Comparison of ENCODE assay signal across 14 cellular contexts in the genomic region with DNA sequence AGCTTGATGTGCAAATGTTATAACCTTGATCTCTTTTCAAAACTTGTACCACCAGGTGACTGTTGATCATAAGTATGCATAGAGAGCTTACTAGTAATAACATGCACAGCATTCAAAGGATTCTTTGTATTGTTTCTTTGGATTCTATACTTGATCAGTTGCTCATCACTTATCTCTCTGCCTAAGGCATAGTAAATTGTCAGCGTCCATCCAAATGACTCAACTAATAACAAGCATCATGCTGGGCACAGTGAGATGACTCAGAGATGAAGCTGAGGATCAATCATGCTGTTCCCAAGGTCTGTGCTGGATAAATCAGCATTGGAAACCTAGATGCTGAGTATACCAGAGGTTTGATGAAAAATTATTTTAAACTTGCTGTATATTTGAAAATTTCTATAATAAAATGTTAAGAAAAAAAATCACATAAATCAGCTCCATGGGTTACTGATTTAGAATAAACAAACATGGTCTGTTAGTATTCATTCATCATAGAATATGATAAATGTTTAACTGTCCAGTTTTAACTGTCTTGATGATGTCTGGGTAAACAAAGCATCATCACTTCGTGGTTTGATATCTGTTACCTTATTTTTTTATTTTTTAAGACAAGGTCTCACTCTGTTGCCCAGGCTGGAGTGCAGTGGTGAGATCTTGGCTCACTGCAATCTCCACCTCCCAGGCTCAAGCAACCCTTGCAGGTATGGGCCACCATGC. TPM values are rescaled to one million over a fixed set of nuclear protein-coding genes. Genes with fewer than 3 reads are reported as not detected.
DNase-seq lines count a peak whose midpoint lies in the region; ATAC-seq and TF ChIP-seq lines count a peak whose summit lies in the region.
"Had no signal": no experiment of that assay in that cellular context is flagged by ENCODE, and none has a peak within 500 bp of the region (broad histone marks: within the 10 kb centered on the region; RNA-seq: fewer than 3 reads in every experiment).

No MANE protein-coding gene starts in this region.

- no peaks in the 10 kb centered on the region for H3K36me3 Mint-ChIP-seq in activated T-helper 17 cell treated with anti-CD3 and anti-CD28 coated beads, Interleukin-2, amount 50 U/mL, for 72 hours (ENCODE audit: low read depth)
- H3K36me3 Mint-ChIP-seq: activated CD4-positive, alpha-beta memory T cell treated with anti-CD3 and anti-CD28 coated beads for 36 hours had no signal

- peak overlapping the region; percentile 77 for H3K27ac ChIP-seq in ACC112 (ENCODE audit: low read depth, low read length)
- peak overlapping the region; percentile 90 for H3K27ac ChIP-seq in foreskin keratinocyte
- H3K27ac ChIP-seq: colonic mucosa, uterus had no signal

- no peaks in the 10 kb centered on the region for H3K9me3 Mint-ChIP-seq in activated T-helper 17 cell treated with anti-CD3 and anti-CD28 coated beads, Interleukin-2, amount 50 U/mL, for 72 hours
- no peaks in the 10 kb centered on the region for H3K9me3 Mint-ChIP-seq in stimulated activated naive CD8-positive, alpha-beta T cell treated with anti-CD3 and anti-CD28 coated beads, Interleukin-15, amount 100 ng/mL, for 72 hours
- H3K9me3 Mint-ChIP-seq: activated CD4-positive, alpha-beta memory T cell treated with anti-CD3 and anti-CD28 coated beads for 36 hours had no signal

- H3K4me1 ChIP-seq in ACC112 (ENCODE audit: control insufficient read depth, insufficient read depth, low read length, unreplicated experiment) (peaks cover 9% of the 10 kb centered on the region), foreskin keratinocyte (peaks cover 10% of the 10 kb centered on the region)
- H3K4me1 ChIP-seq: BE2C, colonic mucosa, uterus had no signal

- no peaks in the 10 kb centered on the region for H3K79me2 ChIP-seq in ACC112 (ENCODE audit: control insufficient read depth, insufficient read depth, low read length, unreplicated experiment)

- H3K36me3 ChIP-seq in ACC112 (ENCODE audit: insufficient read depth, low read length) = no peaks in the 10 kb centered on the region
- H3K36me3 ChIP-seq: BE2C, colonic mucosa, uterus had no signal

- ATAC-seq in HG02885 (IDR thresholded peaks at IDR 0.05; ENCODE audit: poor library complexity, unreplicated experiment) (peak; percentile 37), foreskin keratinocyte (peak; percentile 98), GM18505 (IDR thresholded peaks at IDR 0.05; ENCODE audit: unreplicated experiment) (no peak)
- peak; percentile 40 for ATAC-seq in activated T-helper 17 cell treated with anti-CD3 and anti-CD28 coated beads, Interleukin-2, amount 50 U/mL, for 72 hours (replicated peaks)
- ATAC-seq in stimulated activated naive CD8-positive, alpha-beta T cell treated with anti-CD3 and anti-CD28 coated beads, Interleukin-15, amount 100 ng/mL, for 72 hours = no peak

- H3K27me3 ChIP-seq in ACC112 (ENCODE audit: insufficient read depth, low read length) (no peaks in the 10 kb centered on the region), foreskin keratinocyte (no peaks in the 10 kb centered on the region)
- H3K27me3 ChIP-seq: BE2C, colonic mucosa, uterus had no signal

- H3K4me3 Mint-ChIP-seq in activated T-helper 17 cell treated with anti-CD3 and anti-CD28 coated beads, Interleukin-2, amount 50 U/mL, for 72 hours = no peak overlapping the region
- no peak overlapping the region for H3K4me3 Mint-ChIP-seq in stimulated activated naive CD8-positive, alpha-beta T cell treated with anti-CD3 and anti-CD28 coated beads, Interleukin-15, amount 100 ng/mL, for 72 hours
- H3K4me3 Mint-ChIP-seq: activated CD4-positive, alpha-beta memory T cell treated with anti-CD3 and anti-CD28 coated beads for 36 hours had no signal

- H3K4me1 Mint-ChIP-seq in activated T-helper 17 cell treated with anti-CD3 and anti-CD28 coated beads, Interleukin-2, amount 50 U/mL, for 72 hours = peaks cover 2% of the 10 kb centered on the region
- peaks cover 4% of the 10 kb centered on the region for H3K4me1 Mint-ChIP-seq in stimulated activated naive CD8-positive, alpha-beta T cell treated with anti-CD3 and anti-CD28 coated beads, Interleukin-15, amount 100 ng/mL, for 72 hours

- DNase-seq in foreskin keratinocyte = peak; percentile 98 to 99
- DNase-seq in stimulated activated naive CD8-positive, alpha-beta T cell treated with anti-CD3 and anti-CD28 coated beads, Interleukin-15, amount 100 ng/mL, for 72 hours = no peak
- DNase-seq in cerebellum (ENCODE audit: low spot score) = no peak
- DNase-seq in NCI-H1930 (lab: John Stamatoyannopoulos, UW) = no peak
- DNase-seq: activated CD4-positive, alpha-beta memory T cell treated with anti-CD3 and anti-CD28 coated beads for 36 hours; activated gamma-delta T cell treated with Interleukin-2 at 50 U/mL for 16 hours; BE2C; colonic mucosa; NCI-H2081 treated with DMSO at 0.1 percent for 48 hours; uterus had no signal

- H3K4me3 ChIP-seq in ACC112 (ENCODE audit: low read depth, low read length) = peak overlapping the region; percentile 35
- H3K4me3 ChIP-seq: colonic mucosa, uterus had no signal

- peak overlapping the region; percentile 33 for H2AFZ ChIP-seq in ACC112 (ENCODE audit: low read length, unreplicated experiment)

- no peak for TF ChIP-seq POLR2A in GM18505 (IDR thresholded peaks at IDR 0.05; ENCODE audit: borderline replicate concordance, extremely low read depth, insufficient read depth, insufficient read length)

- H3K27ac Mint-ChIP-seq in activated T-helper 17 cell treated with anti-CD3 and anti-CD28 coated beads, Interleukin-2, amount 50 U/mL, for 72 hours = no peak overlapping the region
- no peak overlapping the region for H3K27ac Mint-ChIP-seq in stimulated activated naive CD8-positive, alpha-beta T cell treated with anti-CD3 and anti-CD28 coated beads, Interleukin-15, amount 100 ng/mL, for 72 hours
- H3K27ac Mint-ChIP-seq: activated CD4-positive, alpha-beta memory T cell treated with anti-CD3 and anti-CD28 coated beads for 36 hours had no signal

- no peak for TF ChIP-seq CTCF in foreskin keratinocyte (conservative IDR thresholded peaks at IDR 0.05)

- no peaks in the 10 kb centered on the region for H3K27me3 Mint-ChIP-seq in activated T-helper 17 cell treated with anti-CD3 and anti-CD28 coated beads, Interleukin-2, amount 50 U/mL, for 72 hours
- H3K27me3 Mint-ChIP-seq in stimulated activated naive CD8-positive, alpha-beta T cell treated with anti-CD3 and anti-CD28 coated beads, Interleukin-15, amount 100 ng/mL, for 72 hours = no peaks in the 10 kb centered on the region
- H3K27me3 Mint-ChIP-seq: activated CD4-positive, alpha-beta memory T cell treated with anti-CD3 and anti-CD28 coated beads for 36 hours had no signal

RNA-seq across cellular contexts. Expression of gene SGK1, which starts 45.6 kb away (rescaled TPM):
- 10 to 100 TPM; 29.7 to 51.5 TPM for total RNA-seq in activated T-helper 17 cell treated with anti-CD3 and anti-CD28 coated beads, Interleukin-2, amount 50 U/mL, for 72 hours
- total RNA-seq in foreskin keratinocyte (83.9 and 85.2 TPM in 2 replicates), cerebellum (55.3 TPM)
- polyA plus RNA-seq in foreskin keratinocyte = 37.5 and 43.9 TPM in 2 replicates

Comparison
In these comparisons a context has a peak if more than half of its experiments do, and no peak if none do; other contexts are left out.
1. ATAC-seq: peak in HG02885 (single experiment), activated T-helper 17 cell treated with anti-CD3 and anti-CD28 coated beads, Interleukin-2, amount 50 U/mL, for 72 hours (single experiment) and foreskin keratinocyte (single experiment); none in GM18505 (single experiment) and stimulated activated naive CD8-positive, alpha-beta T cell treated with anti-CD3 and anti-CD28 coated beads, Interleukin-15, amount 100 ng/mL, for 72 hours (single experiment).
2. DNase-seq: peak in foreskin keratinocyte (2 of 2); none in stimulated activated naive CD8-positive, alpha-beta T cell treated with anti-CD3 and anti-CD28 coated beads, Interleukin-15, amount 100 ng/mL, for 72 hours (0 of 2), cerebellum (single experiment) and NCI-H1930 (0 of 2).